Comparison of ENCODE assay signal across 20 cellular contexts in the genomic region with DNA sequence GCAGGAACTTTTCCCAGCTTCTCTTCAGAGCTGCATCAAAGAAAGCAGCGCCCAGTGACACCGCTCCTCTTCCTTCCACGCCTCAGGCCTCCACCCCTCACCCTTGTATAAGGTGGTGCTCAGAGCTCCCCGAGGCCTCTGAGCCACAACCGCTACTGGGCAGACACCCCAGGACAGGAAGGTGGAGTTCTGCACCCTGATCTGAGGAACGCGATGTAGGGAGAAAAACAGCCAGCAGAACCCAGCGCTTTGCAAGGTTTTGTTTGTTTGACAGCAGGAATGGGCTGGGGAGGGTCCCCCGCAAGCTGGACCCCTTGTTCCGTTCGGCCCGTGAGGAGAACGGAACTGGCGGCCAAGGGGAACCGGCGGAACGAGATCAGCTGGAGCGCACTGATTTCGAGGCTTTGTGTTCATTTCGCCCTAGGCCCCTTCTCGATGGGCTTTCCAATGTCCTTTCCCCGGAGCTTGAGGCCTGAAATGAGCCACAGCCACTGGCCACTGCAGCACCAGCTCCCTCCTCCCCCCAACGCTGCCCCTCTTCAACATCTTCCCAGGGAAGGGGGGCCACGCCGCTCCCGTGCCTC. TPM values are rescaled to one million over a fixed set of nuclear protein-coding genes. Genes with fewer than 3 reads are reported as not detected.
DNase-seq lines count a peak whose midpoint lies in the region; ATAC-seq, FAIRE-seq and TF ChIP-seq lines count a peak whose summit lies in the region.
"Had no signal": no experiment of that assay in that cellular context is flagged by ENCODE, and none has a peak within 500 bp of the region (broad histone marks: within the 10 kb centered on the region; RNA-seq: fewer than 3 reads in every experiment).

No MANE protein-coding gene starts in this region.

- intact Hi-C loops in CD14-positive monocyte (cut with micrococcal nuclease) = no loop called here
- intact Hi-C loops in K562 (cut with micrococcal nuclease) = no loop called here
- intact Hi-C loops in activated T-helper 1 cell treated with anti-CD3 and anti-CD28 coated beads, Interleukin-12 subunit alpha, Interleukin-12 subunit beta, Interleukin-2, Interleukin-4 antibody, amounts not matched to agents 30 ng/mL and 10 ng/mL and 1 ng/mL, durations not matched to agents 14 hours and 24 hours and 36 hours (cut with micrococcal nuclease) = no loop called here

- no peaks in the 10 kb centered on the region for H3K27me3 Mint-ChIP-seq in CD14-positive monocyte (ENCODE audit: low read depth in 3 of 3)
- H3K27me3 Mint-ChIP-seq in activated T-helper 1 cell treated with anti-CD3 and anti-CD28 coated beads, Interleukin-12 subunit alpha, Interleukin-12 subunit beta, Interleukin-2, Interleukin-4 antibody, amounts not matched to agents 30 ng/mL and 10 ng/mL and 1 ng/mL, durations not matched to agents 14 hours and 24 hours and 36 hours (ENCODE audit: insufficient read depth) = no peaks in the 10 kb centered on the region
- H3K27me3 Mint-ChIP-seq: CD4-positive, CD25-positive, alpha-beta regulatory T cell had no signal

- H3K4me3 Mint-ChIP-seq in CD14-positive monocyte = no peak overlapping the region
- H3K4me3 Mint-ChIP-seq in activated T-helper 1 cell treated with anti-CD3 and anti-CD28 coated beads, Interleukin-12 subunit alpha, Interleukin-12 subunit beta, Interleukin-2, Interleukin-4 antibody, amounts not matched to agents 30 ng/mL and 10 ng/mL and 1 ng/mL, durations not matched to agents 14 hours and 24 hours and 36 hours = no peak overlapping the region
- H3K4me3 Mint-ChIP-seq: CD4-positive, CD25-positive, alpha-beta regulatory T cell had no signal

- H3K27me3 ChIP-seq in K562 (ENCODE audit: control insufficient read depth in 2 of 2, insufficient read depth in 2 of 2, low read length in 2 of 2) = no peaks in the 10 kb centered on the region
- H3K27me3 ChIP-seq in osteoblast (ENCODE audit: insufficient read depth, low read length) = no peaks in the 10 kb centered on the region

- CTCF ChIA-PET in K562 (lab: Yijun Ruan, JAX; ENCODE audit: low intra/inter-chr PET ratio) = no interaction called here

- H4K20me1 ChIP-seq in K562 (replicated peaks; ENCODE audit: control insufficient read depth, insufficient read depth, low read length) (peaks cover 14% of the 10 kb centered on the region; the same call in 1 of the 2 replicates), osteoblast (ENCODE audit: insufficient read depth, low read length) (peaks cover 20% of the 10 kb centered on the region)

- TF ChIP-seq POLR2A in K562 (conservative IDR thresholded peaks at IDR 0.05) = no peak

- H3K79me2 ChIP-seq in K562 (ENCODE audit: control insufficient read depth, insufficient read depth, low read length) = peaks cover 33% of the 10 kb centered on the region
- peaks cover 30% of the 10 kb centered on the region for H3K79me2 ChIP-seq in osteoblast (ENCODE audit: insufficient read depth, low read length)

- H3K4me2 ChIP-seq in K562 (ENCODE audit: insufficient read depth, low read length) = no peak overlapping the region
- no peak overlapping the region for H3K4me2 ChIP-seq in osteoblast (ENCODE audit: insufficient read depth, low read length)
- H3K4me2 ChIP-seq: A549, SK-N-SH had no signal

- no TSS peak for BruUV-seq in K562 (replicated peaks; lab: Mats Ljungman, UMichigan)

- H3K9me3 ChIP-seq in K562 (replicated peaks; ENCODE audit: control insufficient read depth, insufficient read depth, low read depth, low read length) = no peaks in the 10 kb centered on the region
- no peaks in the 10 kb centered on the region for H3K9me3 ChIP-seq in osteoblast (ENCODE audit: low read depth, low read length)
- H3K9me3 ChIP-seq: SK-N-SH had no signal

- no peaks in the 10 kb centered on the region for H3K9me3 Mint-ChIP-seq in CD14-positive monocyte
- H3K9me3 Mint-ChIP-seq in activated T-helper 1 cell treated with anti-CD3 and anti-CD28 coated beads, Interleukin-12 subunit alpha, Interleukin-12 subunit beta, Interleukin-2, Interleukin-4 antibody, amounts not matched to agents 30 ng/mL and 10 ng/mL and 1 ng/mL, durations not matched to agents 14 hours and 24 hours and 36 hours = no peaks in the 10 kb centered on the region

- peaks cover 29 to 38% of the 10 kb centered on the region in 2 donors for H3K36me3 Mint-ChIP-seq in CD14-positive monocyte
- H3K36me3 Mint-ChIP-seq in activated T-helper 1 cell treated with anti-CD3 and anti-CD28 coated beads, Interleukin-12 subunit alpha, Interleukin-12 subunit beta, Interleukin-2, Interleukin-4 antibody, amounts not matched to agents 30 ng/mL and 10 ng/mL and 1 ng/mL, durations not matched to agents 14 hours and 24 hours and 36 hours (ENCODE audit: low read depth) = peaks cover 16% of the 10 kb centered on the region

- TF ChIP-seq RAD21 in K562 (CRISPR knock-in tag; conservative IDR thresholded peaks at IDR 0.05 in 1 of 2, IDR thresholded peaks at IDR 0.05 in 1 of 2) = no peak

- H3K4me1 ChIP-seq in K562 (replicated peaks in 1 of 2; ENCODE audit: control insufficient read depth in 2 of 2, insufficient read depth in 2 of 2, low read length in 2 of 2) = peaks cover 5 to 56% of the 10 kb centered on the region in 2 experiments; a peak in 3 of 5 replicates
- peaks cover 15% of the 10 kb centered on the region for H3K4me1 ChIP-seq in osteoblast (ENCODE audit: insufficient read depth, low read length)

- DNase-seq in 8988T (peak; percentile 17), CD14-positive monocyte (ENCODE audit: low spot score) (peak; percentile 35), K562 (ENCODE audit: extremely low read depth in 1 of 4, low spot score in 3 of 4) (no peak), osteoblast (ENCODE audit: insufficient read length, low spot score, missing footprints) (peak; percentile 47), D341Med (ENCODE audit: low spot score) (no peak)
- DNase-seq in activated T-helper 1 cell treated with anti-CD3 and anti-CD28 coated beads, Interleukin-12 subunit alpha, Interleukin-12 subunit beta, Interleukin-2, Interleukin-4 antibody, amounts not matched to agents 30 ng/mL and 10 ng/mL and 1 ng/mL, durations not matched to agents 14 hours and 24 hours and 36 hours (ENCODE audit: low spot score) = no peak
- DNase-seq: Calu3; CD4-positive, CD25-positive, alpha-beta regulatory T cell; GOT3; KBM-7; MV-4-11; NCI-H1694 treated with DMSO at 0.1 percent for 48 hours; NCI-H345; NCI-H524 treated with DMSO at 0.1 percent for 48 hours; SHP77 treated with DMSO at 0.1 percent for 48 hours; SK-N-SH had no signal

- no peak overlapping the region for H3K9ac ChIP-seq in K562 (ENCODE audit: insufficient read depth in 1 of 2, low read depth in 2 of 2, low read length in 2 of 2)
- H3K9ac ChIP-seq: SK-N-SH had no signal

- peaks cover 54% of the 10 kb centered on the region; the same call in 2 of the 3 replicates for H3K36me3 ChIP-seq in K562 (ENCODE audit: control insufficient read depth, insufficient read depth, low read length)
- peaks cover 29% of the 10 kb centered on the region for H3K36me3 ChIP-seq in osteoblast (ENCODE audit: insufficient read depth, low read length)

- no peak overlapping the region for H3K4me3 ChIP-seq in K562
- H3K4me3 ChIP-seq in osteoblast (ENCODE audit: insufficient read depth, low read length) = no peak overlapping the region
- H3K4me3 ChIP-seq: A549 had no signal

- no peak overlapping the region for H3K27ac ChIP-seq in K562 (ENCODE audit: extremely low read depth, low read depth, low read length)
- no peak overlapping the region for H3K27ac ChIP-seq in osteoblast (ENCODE audit: low read depth, low read length)

- H3K4me1 Mint-ChIP-seq in CD14-positive monocyte = peaks cover 11% of the 10 kb centered on the region
- peaks cover 10% of the 10 kb centered on the region for H3K4me1 Mint-ChIP-seq in activated T-helper 1 cell treated with anti-CD3 and anti-CD28 coated beads, Interleukin-12 subunit alpha, Interleukin-12 subunit beta, Interleukin-2, Interleukin-4 antibody, amounts not matched to agents 30 ng/mL and 10 ng/mL and 1 ng/mL, durations not matched to agents 14 hours and 24 hours and 36 hours (ENCODE audit: low read depth)

- WGBS in K562 (ENCODE audit: insufficient coverage, low coverage, missing lambda C conversion rate) = 89% methylated on average over 18 of the region's 26 CpGs

- peaks cover 4% of the 10 kb centered on the region for H3K9me1 ChIP-seq in K562 (ENCODE audit: control insufficient read depth, insufficient read depth, low read length)

- no peak overlapping the region for H3K27ac Mint-ChIP-seq in CD14-positive monocyte
- H3K27ac Mint-ChIP-seq in activated T-helper 1 cell treated with anti-CD3 and anti-CD28 coated beads, Interleukin-12 subunit alpha, Interleukin-12 subunit beta, Interleukin-2, Interleukin-4 antibody, amounts not matched to agents 30 ng/mL and 10 ng/mL and 1 ng/mL, durations not matched to agents 14 hours and 24 hours and 36 hours = no peak overlapping the region
- H3K27ac Mint-ChIP-seq: CD4-positive, CD25-positive, alpha-beta regulatory T cell had no signal

- in situ Hi-C loops in K562 (cut with MboI) = no loop called here

- ATAC-seq in K562 = no peak
- no peak for ATAC-seq in GM19463 (IDR thresholded peaks at IDR 0.05; ENCODE audit: unreplicated experiment)
- ATAC-seq: A549 had no signal

- POLR2A ChIA-PET in K562 (lab: Yijun Ruan, JAX) = interaction anchor here (0.7 to 2.5 kb wide), 3 partner anchors 10 to 20 kb away, joined by 3 to 15 read pairs (median 8); partner anchors contain the start of gene MAMDC4

- H2AFZ ChIP-seq in K562 (ENCODE audit: low read depth, low read length) (no peak overlapping the region), osteoblast (ENCODE audit: low read length) (no peak overlapping the region)

- no peak for TF ChIP-seq EP300 in K562 (IDR thresholded peaks at IDR 0.05; ENCODE audit: low read length)

- no peak for FAIRE-seq in K562 (lab: Jason Lieb, UNC)
- FAIRE-seq: A549, GM12891, GM19239 had no signal

- no peak for TF ChIP-seq CTCF in CD14-positive monocyte (IDR thresholded peaks at IDR 0.05)
- TF ChIP-seq CTCF in K562 (IDR thresholded peaks at IDR 0.05 in 2 of 3, conservative IDR thresholded peaks at IDR 0.05 in 1 of 3; ENCODE audit: insufficient read depth in 2 of 3, low read depth in 1 of 3, low read length in 3 of 3) = no peak
- TF ChIP-seq CTCF in osteoblast (IDR thresholded peaks at IDR 0.05; ENCODE audit: extremely low read depth, low read depth, low read length) = no peak

RNA-seq across cellular contexts. Expression of gene EDF1, which starts 4.1 kb away (rescaled TPM):
- polyA plus RNA-seq in CD14-positive monocyte = 100 to 1,000 TPM; 245 to 264 TPM
- 59.6 and 137 TPM in 2 replicates for total RNA-seq in K562 (2011; cell fraction: chromatin; rRNA removed; ENCODE audit: low replicate concordance)
- total RNA-seq in K562 (2011; cell fraction: nucleolus; rRNA removed) = 95.8 and 97.7 TPM in 2 replicates
- 83.2 and 87.5 TPM in 2 replicates for total RNA-seq in K562 (2011; cell fraction: nucleoplasm; rRNA removed)
- total RNA-seq in K562 (2014; rRNA removed) = 532 and 564 TPM in 2 replicates
- 132 and 198 TPM in 2 replicates for total RNA-seq in K562 (2014; rRNA removed; fragmentation: Illumina TruSeq; extraction: Trizol)
- 363 and 368 TPM in 2 replicates for total RNA-seq in K562 (2015; rRNA removed; fragmentation: Illumina TruSeq; extraction: Trizol)
- total RNA-seq in K562 (2021) = 302 and 324 TPM in 2 replicates
- 235 TPM in 2 replicates for polyA plus RNA-seq in K562 (2011; rRNA removed)
- polyA plus RNA-seq in K562 (2011; cell fraction: cytosol; rRNA removed) = 308 and 335 TPM in 2 replicates
- 223 and 253 TPM in 2 replicates for polyA plus RNA-seq in K562 (2011; cell fraction: nucleus; rRNA removed)
- polyA plus RNA-seq in K562 (2012) = 389 and 638 TPM in 2 replicates
- polyA plus RNA-seq in K562 (2014; fragmentation: Illumina TruSeq; extraction: Trizol) = 318 and 384 TPM in 2 replicates
- polyA plus RNA-seq in K562 (2014; fragmentation: Nextera tagmentation; extraction: Ambion mirVana) = 100 to 1,000 TPM in 1 of 2 experiments, 10 to 100 TPM in 1; 81.0 to 108 TPM
- polyA plus RNA-seq in K562 (2014; rRNA removed) = 526 and 558 TPM in 2 replicates
- 128 and 129 TPM in 2 replicates for polyA minus RNA-seq in K562 (2011; rRNA and poly(A)+ RNA removed)
- 82.8 and 116 TPM in 2 replicates for polyA minus RNA-seq in K562 (2011; cell fraction: cytosol; rRNA and poly(A)+ RNA removed)
- polyA minus RNA-seq in K562 (2011; cell fraction: nucleus; rRNA and poly(A)+ RNA removed) = 37.3 and 41.4 TPM in 2 replicates
- total RNA-seq in osteoblast = 126 and 173 TPM in 2 replicates
- 410 and 418 TPM in 2 replicates for total RNA-seq in activated T-helper 1 cell treated with anti-CD3 and anti-CD28 coated beads, Interleukin-12 subunit alpha, Interleukin-12 subunit beta, Interleukin-2, Interleukin-4 antibody, amounts not matched to agents 30 ng/mL and 10 ng/mL and 1 ng/mL, durations not matched to agents 14 hours and 24 hours and 36 hours

RNA-seq across cellular contexts. Expression of gene MAMDC4, which starts 9.8 kb away (rescaled TPM):
- polyA plus RNA-seq in CD14-positive monocyte = under 1 TPM in 1 of 2 donors, not detected in 1; 0.07 TPM
- 9.8 and 44.0 TPM in 2 replicates for total RNA-seq in K562 (2011; cell fraction: chromatin; rRNA removed; ENCODE audit: low replicate concordance)
- total RNA-seq in K562 (2011; cell fraction: nucleolus; rRNA removed) = 38.6 and 45.4 TPM in 2 replicates
- 15.4 and 16.5 TPM in 2 replicates for total RNA-seq in K562 (2011; cell fraction: nucleoplasm; rRNA removed)
- 4.5 and 7.1 TPM in 2 replicates for total RNA-seq in K562 (2014; rRNA removed)
- total RNA-seq in K562 (2014; rRNA removed; fragmentation: Illumina TruSeq; extraction: Trizol) = 0.10 and 0.47 TPM in 2 replicates
- 2.9 and 3.6 TPM in 2 replicates for total RNA-seq in K562 (2015; rRNA removed; fragmentation: Illumina TruSeq; extraction: Trizol)
- 9.6 and 11.0 TPM in 2 replicates for total RNA-seq in K562 (2021)
- polyA plus RNA-seq in K562 (2011; rRNA removed) = 1.3 and 3.6 TPM in 2 replicates
- polyA plus RNA-seq in K562 (2011; cell fraction: cytosol; rRNA removed) = 0.74 and 2.6 TPM in 2 replicates
- polyA plus RNA-seq in K562 (2011; cell fraction: nucleus; rRNA removed) = 45.8 and 94.5 TPM in 2 replicates
- polyA plus RNA-seq in K562 (2012) = 6.9 and 15.2 TPM in 2 replicates
- polyA plus RNA-seq in K562 (2014; fragmentation: Illumina TruSeq; extraction: Trizol) = 1.5 and 2.2 TPM in 2 replicates
- under 1 TPM; 0.03 to 0.18 TPM for polyA plus RNA-seq in K562 (2014; fragmentation: Nextera tagmentation; extraction: Ambion mirVana)
- polyA plus RNA-seq in K562 (2014; rRNA removed) = 7.9 and 10.8 TPM in 2 replicates
- 0.06 and 0.21 TPM in 2 replicates for polyA minus RNA-seq in K562 (2011; rRNA and poly(A)+ RNA removed)
- 1.1 and 1.5 TPM in 2 replicates for polyA minus RNA-seq in K562 (2011; cell fraction: cytosol; rRNA and poly(A)+ RNA removed)
- 5.0 and 5.6 TPM in 2 replicates for polyA minus RNA-seq in K562 (2011; cell fraction: nucleus; rRNA and poly(A)+ RNA removed)
- total RNA-seq in osteoblast = 0.88 and 1.4 TPM in 2 replicates
- 18.2 and 23.6 TPM in 2 replicates for total RNA-seq in activated T-helper 1 cell treated with anti-CD3 and anti-CD28 coated beads, Interleukin-12 subunit alpha, Interleukin-12 subunit beta, Interleukin-2, Interleukin-4 antibody, amounts not matched to agents 30 ng/mL and 10 ng/mL and 1 ng/mL, durations not matched to agents 14 hours and 24 hours and 36 hours

RNA-seq across cellular contexts. Expression of gene PHPT1, which starts 12.8 kb away (rescaled TPM):
- polyA plus RNA-seq in CD14-positive monocyte = 100 to 1,000 TPM in 1 of 2 donors, 10 to 100 TPM in 1; 94.3 to 163 TPM
- total RNA-seq in K562 (2011; cell fraction: chromatin; rRNA removed; ENCODE audit: low replicate concordance) = 45.1 and 180 TPM in 2 replicates
- total RNA-seq in K562 (2011; cell fraction: nucleolus; rRNA removed) = 169 and 176 TPM in 2 replicates
- total RNA-seq in K562 (2011; cell fraction: nucleoplasm; rRNA removed) = 73.7 and 101 TPM in 2 replicates
- 114 and 142 TPM in 2 replicates for total RNA-seq in K562 (2014; rRNA removed)
- 16.4 and 20.9 TPM in 2 replicates for total RNA-seq in K562 (2014; rRNA removed; fragmentation: Illumina TruSeq; extraction: Trizol)
- total RNA-seq in K562 (2015; rRNA removed; fragmentation: Illumina TruSeq; extraction: Trizol) = 93.0 and 96.7 TPM in 2 replicates
- 126 and 135 TPM in 2 replicates for total RNA-seq in K562 (2021)
- 50.9 and 84.3 TPM in 2 replicates for polyA plus RNA-seq in K562 (2011; rRNA removed)
- 137 and 211 TPM in 2 replicates for polyA plus RNA-seq in K562 (2011; cell fraction: cytosol; rRNA removed)
- 314 and 360 TPM in 2 replicates for polyA plus RNA-seq in K562 (2011; cell fraction: nucleus; rRNA removed)
- polyA plus RNA-seq in K562 (2012) = 124 and 150 TPM in 2 replicates
- 80.2 and 98.6 TPM in 2 replicates for polyA plus RNA-seq in K562 (2014; fragmentation: Illumina TruSeq; extraction: Trizol)
- polyA plus RNA-seq in K562 (2014; fragmentation: Nextera tagmentation; extraction: Ambion mirVana) = 100 to 1,000 TPM; 131 to 166 TPM
- polyA plus RNA-seq in K562 (2014; rRNA removed) = 129 and 161 TPM in 2 replicates
- polyA minus RNA-seq in K562 (2011; rRNA and poly(A)+ RNA removed) = 7.0 and 7.2 TPM in 2 replicates
- polyA minus RNA-seq in K562 (2011; cell fraction: cytosol; rRNA and poly(A)+ RNA removed) = 19.4 and 27.9 TPM in 2 replicates
- 31.0 and 41.3 TPM in 2 replicates for polyA minus RNA-seq in K562 (2011; cell fraction: nucleus; rRNA and poly(A)+ RNA removed)
- 54.2 and 59.0 TPM in 2 replicates for total RNA-seq in osteoblast
- 134 and 139 TPM in 2 replicates for total RNA-seq in activated T-helper 1 cell treated with anti-CD3 and anti-CD28 coated beads, Interleukin-12 subunit alpha, Interleukin-12 subunit beta, Interleukin-2, Interleukin-4 antibody, amounts not matched to agents 30 ng/mL and 10 ng/mL and 1 ng/mL, durations not matched to agents 14 hours and 24 hours and 36 hours

RNA-seq across cellular contexts. Expression of gene AJM1, which starts 19.7 kb away (rescaled TPM):
- polyA plus RNA-seq in CD14-positive monocyte (under 1 TPM; 0.10 to 0.18 TPM), K562 (2011; rRNA removed) (0.46 and 1.1 TPM in 2 replicates), K562 (2014; fragmentation: Illumina TruSeq; extraction: Trizol) (0.06 and 0.54 TPM in 2 replicates), K562 (2014; fragmentation: Nextera tagmentation; extraction: Ambion mirVana) (under 1 TPM in 1 of 2 experiments, not detected in 1; 0.01 TPM), K562 (2014; rRNA removed) (2.2 and 3.7 TPM in 2 replicates)
- 3.5 and 12.8 TPM in 2 replicates for total RNA-seq in K562 (2011; cell fraction: chromatin; rRNA removed; ENCODE audit: low replicate concordance)
- 13.2 and 13.6 TPM in 2 replicates for total RNA-seq in K562 (2011; cell fraction: nucleolus; rRNA removed)
- 7.8 and 10.9 TPM in 2 replicates for total RNA-seq in K562 (2011; cell fraction: nucleoplasm; rRNA removed)
- total RNA-seq in K562 (2014; rRNA removed) (2.0 and 2.8 TPM in 2 replicates), K562 (2014; rRNA removed; fragmentation: Illumina TruSeq; extraction: Trizol) (0.07 TPM in 1 of 2 replicates, not detected in the other), K562 (2015; rRNA removed; fragmentation: Illumina TruSeq; extraction: Trizol) (0.83 and 0.94 TPM in 2 replicates), K562 (2021) (3.2 TPM in 2 replicates), osteoblast (0.88 and 1.1 TPM in 2 replicates)
- 0.49 and 1.00 TPM in 2 replicates for polyA plus RNA-seq in K562 (2011; cell fraction: cytosol; rRNA removed)
- 11.7 and 16.6 TPM in 2 replicates for polyA plus RNA-seq in K562 (2011; cell fraction: nucleus; rRNA removed)
- polyA plus RNA-seq in K562 (2012) = 2.1 and 4.3 TPM in 2 replicates
- 0.11 and 0.12 TPM in 2 replicates for polyA minus RNA-seq in K562 (2011; rRNA and poly(A)+ RNA removed)
- polyA minus RNA-seq in K562 (2011; cell fraction: cytosol; rRNA and poly(A)+ RNA removed) = 0.86 and 1.3 TPM in 2 replicates
- 2.6 and 3.0 TPM in 2 replicates for polyA minus RNA-seq in K562 (2011; cell fraction: nucleus; rRNA and poly(A)+ RNA removed)
- 5.1 and 5.8 TPM in 2 replicates for total RNA-seq in activated T-helper 1 cell treated with anti-CD3 and anti-CD28 coated beads, Interleukin-12 subunit alpha, Interleukin-12 subunit beta, Interleukin-2, Interleukin-4 antibody, amounts not matched to agents 30 ng/mL and 10 ng/mL and 1 ng/mL, durations not matched to agents 14 hours and 24 hours and 36 hours

RNA-seq across cellular contexts. Expression of gene TRAF2, which starts 24.4 kb away (rescaled TPM):
- polyA plus RNA-seq in CD14-positive monocyte (1 to 10 TPM; 1.6 to 2.0 TPM), K562 (2011; rRNA removed) (17.3 and 24.9 TPM in 2 replicates), K562 (2014; fragmentation: Illumina TruSeq; extraction: Trizol) (18.0 and 28.7 TPM in 2 replicates), K562 (2014; fragmentation: Nextera tagmentation; extraction: Ambion mirVana) (under 1 TPM; 0.24 to 0.81 TPM), K562 (2014; rRNA removed) (33.6 and 44.2 TPM in 2 replicates)
- 25.3 and 98.2 TPM in 2 replicates for total RNA-seq in K562 (2011; cell fraction: chromatin; rRNA removed; ENCODE audit: low replicate concordance)
- total RNA-seq in K562 (2011; cell fraction: nucleolus; rRNA removed) = 71.7 TPM in 2 replicates
- 30.2 and 33.8 TPM in 2 replicates for total RNA-seq in K562 (2011; cell fraction: nucleoplasm; rRNA removed)
- total RNA-seq in K562 (2014; rRNA removed) (26.8 and 33.3 TPM in 2 replicates), K562 (2014; rRNA removed; fragmentation: Illumina TruSeq; extraction: Trizol) (5.9 and 9.1 TPM in 2 replicates), K562 (2015; rRNA removed; fragmentation: Illumina TruSeq; extraction: Trizol) (26.6 and 28.2 TPM in 2 replicates), K562 (2021) (44.5 and 45.2 TPM in 2 replicates), osteoblast (6.2 and 6.8 TPM in 2 replicates)
- 21.6 and 32.3 TPM in 2 replicates for polyA plus RNA-seq in K562 (2011; cell fraction: cytosol; rRNA removed)
- polyA plus RNA-seq in K562 (2011; cell fraction: nucleus; rRNA removed) = 26.6 and 36.1 TPM in 2 replicates
- polyA plus RNA-seq in K562 (2012) = 22.1 and 24.0 TPM in 2 replicates
- polyA minus RNA-seq in K562 (2011; rRNA and poly(A)+ RNA removed) = 9.8 and 14.7 TPM in 2 replicates
- polyA minus RNA-seq in K562 (2011; cell fraction: cytosol; rRNA and poly(A)+ RNA removed) = 26.8 and 28.5 TPM in 2 replicates
- 22.8 and 24.9 TPM in 2 replicates for polyA minus RNA-seq in K562 (2011; cell fraction: nucleus; rRNA and poly(A)+ RNA removed)
- total RNA-seq in activated T-helper 1 cell treated with anti-CD3 and anti-CD28 coated beads, Interleukin-12 subunit alpha, Interleukin-12 subunit beta, Interleukin-2, Interleukin-4 antibody, amounts not matched to agents 30 ng/mL and 10 ng/mL and 1 ng/mL, durations not matched to agents 14 hours and 24 hours and 36 hours = 67.4 and 76.3 TPM in 2 replicates

Comparison
In these comparisons a context has a peak if more than half of its experiments do, and no peak if none do; other contexts are left out.
1. DNase-seq: peak in 8988T (single experiment), CD14-positive monocyte (single experiment) and osteoblast (single experiment); none in K562 (0 of 4), activated T-helper 1 cell treated with anti-CD3 and anti-CD28 coated beads, Interleukin-12 subunit alpha, Interleukin-12 subunit beta, Interleukin-2, Interleukin-4 antibody, amounts not matched to agents 30 ng/mL and 10 ng/mL and 1 ng/mL, durations not matched to agents 14 hours and 24 hours and 36 hours (single experiment) and D341Med (single experiment).